Comparison of ENCODE assay signal across 8 cellular contexts in genomic region chr15:90035095-90035834, GRCh38. TPM values are rescaled to one million over a fixed set of nuclear protein-coding genes. Genes with fewer than 3 reads are reported as not detected.
A peak's percentile ranks its signal among the peaks of the same experiment; 100 is the strongest.
DNase-seq lines count a peak whose midpoint lies in the region; ATAC-seq and TF ChIP-seq lines count a peak whose summit lies in the region.

No MANE protein-coding gene starts in this region.

- no peak overlapping the region for H2AFZ ChIP-seq in mesenchymal stem cell (ENCODE audit: low read depth, low read length)

- H3K4me1 ChIP-seq in mesenchymal stem cell (ENCODE audit: control insufficient read depth, insufficient read depth, low read depth, low read length) = peaks cover 43% of the 10 kb centered on the region

- H3K9me3 ChIP-seq in mesenchymal stem cell (ENCODE audit: control insufficient read depth, low read length) = no peaks in the 10 kb centered on the region

- H3K4ac ChIP-seq in mesenchymal stem cell (ENCODE audit: low read depth in 1 of 2, low read length in 2 of 2) = peak overlapping the region; percentile 43 to 94

- H3K27ac Mint-ChIP-seq in chondrocyte (ENCODE audit: unreplicated experiment) = peak overlapping the region; percentile 51

- no peak for TF ChIP-seq CTCF in chondrocyte (IDR thresholded peaks at IDR 0.05)

- H2BK12ac ChIP-seq in mesenchymal stem cell (ENCODE audit: low read length in 2 of 2) = peak overlapping the region; percentile 99 to 100

- no peaks in the 10 kb centered on the region for H3K27me3 ChIP-seq in mesenchymal stem cell (ENCODE audit: control insufficient read depth in 1 of 2, insufficient read depth in 1 of 2, low read length in 2 of 2)

- WGBS in mesenchymal stem cell = 53% methylated on average over 19 of the region's 19 CpGs

- DNase-seq in DMS53 (lab: John Stamatoyannopoulos, UW) = peak; percentile 93
- peak; percentile 69 to 86 for DNase-seq in NCI-H526 (lab: John Stamatoyannopoulos, UW)
- DNase-seq in chondrocyte (ENCODE audit: low spot score) = peak; percentile 56
- DNase-seq in mesenchymal stem cell = peak; percentile 81
- no peak for DNase-seq in GDM1 (lab: John Stamatoyannopoulos, UW)
- DNase-seq in stimulated activated CD4-positive, alpha-beta T cell treated with anti-CD3 and anti-CD28 coated beads, Interleukin-1b, Interleukin-23, amount 100 ng/mL, for 48 hours = no peak
- no peak for DNase-seq in GM19238 (ENCODE audit: insufficient read length, low spot score)

- peaks cover 59% of the 10 kb centered on the region for H3K4me1 Mint-ChIP-seq in chondrocyte (ENCODE audit: low read depth)

- peaks cover 0 to 4% of the 10 kb centered on the region in 2 experiments for H3K36me3 ChIP-seq in mesenchymal stem cell (ENCODE audit: control insufficient read depth in 1 of 2, insufficient read depth in 2 of 2, low read depth in 1 of 2, low read length in 2 of 2)

- no peaks in the 10 kb centered on the region for H3K27me3 Mint-ChIP-seq in chondrocyte (ENCODE audit: low read depth)

- no peak overlapping the region for H3K4me3 ChIP-seq in mesenchymal stem cell (ENCODE audit: insufficient read depth in 1 of 2, low read depth in 1 of 2, low read length in 2 of 2)

- H2BK120ac ChIP-seq in mesenchymal stem cell (ENCODE audit: low read depth, low read length) = peak overlapping the region; percentile 81

- peak overlapping the region; percentile 69 to 89 for H3K18ac ChIP-seq in mesenchymal stem cell (ENCODE audit: low read depth in 1 of 2, low read length in 2 of 2)

- H3K4me3 Mint-ChIP-seq in chondrocyte (ENCODE audit: unreplicated experiment) = no peak overlapping the region

- peak overlapping the region; percentile 12 for H3K27ac ChIP-seq in mesenchymal stem cell (ENCODE audit: low read length, poor library complexity, severe bottlenecking)

- H4K8ac ChIP-seq in mesenchymal stem cell (ENCODE audit: low read length) = peak overlapping the region; percentile 90

- no peak overlapping the region for H3K4me2 ChIP-seq in mesenchymal stem cell (ENCODE audit: low read length, poor library complexity, severe bottlenecking)

- peaks cover 37% of the 10 kb centered on the region for H3K79me1 ChIP-seq in mesenchymal stem cell (replicated peaks; ENCODE audit: low read length, poor library complexity, severe bottlenecking)

- peak overlapping the region; percentile 92 for H2BK15ac ChIP-seq in mesenchymal stem cell (ENCODE audit: low read depth, poor library complexity, severe bottlenecking)

- H3K23ac ChIP-seq in mesenchymal stem cell (ENCODE audit: low read length in 2 of 2) = peak overlapping the region in 1 of 2 experiments; percentile 95

- H2AK5ac ChIP-seq in mesenchymal stem cell (ENCODE audit: low read length, severe bottlenecking) = peak overlapping the region; percentile 67

- peak overlapping the region; percentile 99 for H4K91ac ChIP-seq in mesenchymal stem cell (ENCODE audit: low read length)

- no peak for ATAC-seq in GM21529 (IDR thresholded peaks at IDR 0.05; ENCODE audit: unreplicated experiment)

- no peak overlapping the region for H2BK5ac ChIP-seq in mesenchymal stem cell (ENCODE audit: low read depth, low read length, poor library complexity, severe bottlenecking)

- no peak overlapping the region for H3K9ac ChIP-seq in mesenchymal stem cell (ENCODE audit: low read length)

- H3K9me3 Mint-ChIP-seq in chondrocyte (ENCODE audit: low read depth) = no peaks in the 10 kb centered on the region

- no peaks in the 10 kb centered on the region for H3K36me3 Mint-ChIP-seq in chondrocyte (ENCODE audit: low read depth)

- H3K14ac ChIP-seq in mesenchymal stem cell (ENCODE audit: low read length in 2 of 2) = peak overlapping the region in 1 of 2 experiments; percentile 100

RNA-seq across cellular contexts. Expression of gene ZNF710, which starts 34.1 kb away (rescaled TPM):
- total RNA-seq in chondrocyte = 6.7 to 14.4 TPM (median 12.9 TPM) in 3 replicates
- polyA plus RNA-seq in mesenchymal stem cell (2013, experiment 1 of 2) = 23.3 TPM
- polyA plus RNA-seq in mesenchymal stem cell (2013, experiment 2 of 2) = 23.3 TPM

Comparison
In these comparisons a context has a peak if more than half of its experiments do, and no peak if none do; other contexts are left out.
1. DNase-seq: peak in DMS53 (single experiment), NCI-H526 (2 of 2), chondrocyte (single experiment) and mesenchymal stem cell (single experiment); none in GDM1 (single experiment), stimulated activated CD4-positive, alpha-beta T cell treated with anti-CD3 and anti-CD28 coated beads, Interleukin-1b, Interleukin-23, amount 100 ng/mL, for 48 hours (single experiment) and GM19238 (single experiment).